ENCODE assay signal across 14 cellular contexts in the genomic region with DNA sequence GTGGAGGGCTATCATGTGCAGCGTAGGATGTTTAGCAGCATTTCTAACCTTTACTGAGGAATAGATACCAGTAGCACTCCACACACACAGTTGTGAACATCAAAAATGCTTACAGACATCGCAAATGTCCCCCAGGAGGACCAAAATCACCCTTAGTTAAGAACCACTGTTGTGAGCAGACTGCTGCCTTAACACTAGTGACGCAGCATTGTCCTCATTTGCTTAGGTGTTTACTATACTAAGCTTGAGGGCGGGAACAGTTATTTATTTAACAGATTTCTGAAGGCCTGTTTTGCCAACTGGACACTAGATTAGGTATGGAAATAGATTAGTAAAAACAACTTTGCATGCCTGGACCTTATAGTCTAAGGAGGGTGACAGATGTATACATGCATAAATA. TPM values are rescaled to one million over a fixed set of nuclear protein-coding genes. Genes with fewer than 3 reads are reported as not detected.
DNase-seq lines count a peak whose midpoint lies in the region; ATAC-seq and TF ChIP-seq lines count a peak whose summit lies in the region.
"Had no signal": no experiment of that assay in that cellular context is flagged by ENCODE, and none has a peak within 500 bp of the region (broad histone marks: within the 10 kb centered on the region; RNA-seq: fewer than 3 reads in every experiment).

No MANE protein-coding gene starts in this region.

- peaks cover 3% of the 10 kb centered on the region for H3K36me3 Mint-ChIP-seq in chondrocyte (ENCODE audit: low read depth)
- peaks cover 0 to 11% (median 0%) of the 10 kb centered on the region in 3 donors for H3K36me3 Mint-ChIP-seq in CD8-positive, alpha-beta memory T cell

- peak overlapping the region in 1 of 2 donors; percentile 84 for H3K27ac ChIP-seq in left lung
- no peak overlapping the region for H3K27ac ChIP-seq in CD8-positive, alpha-beta memory T cell (ENCODE audit: low read depth, low read length)
- H3K27ac ChIP-seq: SK-N-MC, spleen, tibial artery had no signal

- H3K4me3 Mint-ChIP-seq in chondrocyte (ENCODE audit: unreplicated experiment), result peak overlapping the region; percentile 81
- no peak overlapping the region for H3K4me3 Mint-ChIP-seq in CD8-positive, alpha-beta memory T cell
- H3K4me3 Mint-ChIP-seq: activated naive CD4-positive, alpha-beta T cell treated with anti-CD3 and anti-CD28 coated beads for 36 hours had no signal

- H3K9me3 ChIP-seq in left lung (no peaks in the 10 kb centered on the region), skeletal muscle satellite cell (replicated peaks; ENCODE audit: low read length) (no peaks in the 10 kb centered on the region)
- no peaks in the 10 kb centered on the region for H3K9me3 ChIP-seq in CD8-positive, alpha-beta memory T cell (ENCODE audit: low read length)
- H3K9me3 ChIP-seq: spleen, tibial artery had no signal

- peaks cover 42% of the 10 kb centered on the region for H3K4me1 Mint-ChIP-seq in chondrocyte (ENCODE audit: low read depth)
- H3K4me1 Mint-ChIP-seq in CD8-positive, alpha-beta memory T cell, result peaks cover 10 to 17% (median 13%) of the 10 kb centered on the region in 3 donors

- H3K27me3 ChIP-seq in left lung (peaks cover 0 to 27% of the 10 kb centered on the region in 2 donors), skeletal muscle satellite cell (ENCODE audit: control insufficient read depth, insufficient read depth, low read length) (no peaks in the 10 kb centered on the region)
- H3K27me3 ChIP-seq in CD8-positive, alpha-beta memory T cell (ENCODE audit: insufficient read depth, low read length, poor library complexity, severe bottlenecking), result peaks cover 12% of the 10 kb centered on the region
- H3K27me3 ChIP-seq: tibial artery had no signal

- H3K4me1 ChIP-seq in left lung (peaks cover 8 to 22% of the 10 kb centered on the region in 2 donors), skeletal muscle satellite cell (ENCODE audit: control insufficient read depth, insufficient read depth, low read length) (peaks cover 27% of the 10 kb centered on the region)
- peaks cover 7% of the 10 kb centered on the region for H3K4me1 ChIP-seq in CD8-positive, alpha-beta memory T cell (ENCODE audit: insufficient read depth, low read length)

- H3K4me3 ChIP-seq in left lung (no peak overlapping the region), skeletal muscle satellite cell (ENCODE audit: low read length) (peak overlapping the region; percentile 83)
- no peak overlapping the region for H3K4me3 ChIP-seq in CD8-positive, alpha-beta memory T cell (ENCODE audit: low read length)
- H3K4me3 ChIP-seq: SK-N-MC, spleen had no signal

- POLR2A ChIA-PET in CD8-positive, alpha-beta memory T cell (lab: Charles Lee), result no interaction called here

- no peaks in the 10 kb centered on the region for H3K27me3 Mint-ChIP-seq in chondrocyte (ENCODE audit: low read depth)
- peaks cover 10 to 58% of the 10 kb centered on the region in 2 donors for H3K27me3 Mint-ChIP-seq in CD8-positive, alpha-beta memory T cell

- peak overlapping the region; percentile 81 for H3K4me2 ChIP-seq in skeletal muscle satellite cell (ENCODE audit: low read length)

- peak overlapping the region; percentile 89 for H3K9ac ChIP-seq in skeletal muscle satellite cell (ENCODE audit: low read depth, low read length)

- H3K9me3 Mint-ChIP-seq in chondrocyte (ENCODE audit: low read depth), result no peaks in the 10 kb centered on the region
- H3K9me3 Mint-ChIP-seq in CD8-positive, alpha-beta memory T cell, result peaks cover 0 to 4% (median 0%) of the 10 kb centered on the region in 5 donors
- H3K9me3 Mint-ChIP-seq: activated naive CD4-positive, alpha-beta T cell treated with anti-CD3 and anti-CD28 coated beads for 36 hours had no signal

- ATAC-seq in left lung (peak; percentile 19), HG02763 (IDR thresholded peaks at IDR 0.05; ENCODE audit: unreplicated experiment) (no peak)

- intact Hi-C loops in left lung (cut with DNase I), result no loop called here

- CTCF ChIA-PET in CD8-positive, alpha-beta memory T cell (lab: Charles Lee), result no interaction called here

- no peaks in the 10 kb centered on the region for H3K36me3 ChIP-seq in left lung
- no peaks in the 10 kb centered on the region for H3K36me3 ChIP-seq in skeletal muscle satellite cell (ENCODE audit: insufficient read depth, low read length)
- no peaks in the 10 kb centered on the region for H3K36me3 ChIP-seq in CD8-positive, alpha-beta memory T cell (ENCODE audit: insufficient read depth, low read length)
- H3K36me3 ChIP-seq: spleen, tibial artery had no signal

- DNase-seq in NCI-H82 (lab: John Stamatoyannopoulos, UW), result peak; percentile 7
- no peak for DNase-seq in NCI-H82 treated with DMSO at 0.1 percent for 48 hours (lab: John Stamatoyannopoulos, UW; ENCODE audit: unreplicated experiment)
- DNase-seq in chondrocyte (ENCODE audit: low spot score), result no peak
- no peak for DNase-seq in left lung
- DNase-seq in CD8-positive, alpha-beta memory T cell, result no peak
- no peak for DNase-seq in stimulated activated naive CD4-positive, alpha-beta T cell (lab: John Stamatoyannopoulos, UW)
- DNase-seq: activated naive CD4-positive, alpha-beta T cell treated with anti-CD3 and anti-CD28 coated beads for 36 hours; cerebellar nuclear complex; NCI-H2107; spleen; tibial artery had no signal

- H3K27ac Mint-ChIP-seq in chondrocyte (ENCODE audit: unreplicated experiment), result no peak overlapping the region
- no peak overlapping the region for H3K27ac Mint-ChIP-seq in CD8-positive, alpha-beta memory T cell
- H3K27ac Mint-ChIP-seq: activated naive CD4-positive, alpha-beta T cell treated with anti-CD3 and anti-CD28 coated beads for 36 hours had no signal

- TF ChIP-seq CTCF in chondrocyte (IDR thresholded peaks at IDR 0.05), result no peak
- no peak for TF ChIP-seq CTCF in left lung (IDR thresholded peaks at IDR 0.05)

RNA-seq across cellular contexts. Expression of gene PPP2R3A, which starts 2.3 kb away (rescaled TPM):
- total RNA-seq in chondrocyte (14.7 to 20.6 TPM (median 14.8 TPM) in 3 replicates), left lung (10 to 100 TPM in 1 of 2 donors, 1 to 10 TPM in 1; 8.1 to 11.3 TPM)
- total RNA-seq in skeletal muscle satellite cell (2012; rRNA removed), result 13.5 and 14.7 TPM in 2 replicates
- under 1 TPM; 0.04 to 0.22 TPM for total RNA-seq in CD8-positive, alpha-beta memory T cell
- 0.18 TPM for polyA plus RNA-seq in CD8-positive, alpha-beta memory T cell

Comparison
In these comparisons a context has a peak if more than half of its experiments do, and no peak if none do; other contexts are left out.
1. RNA of gene PPP2R3A, which starts 2.3 kb away (total RNA-seq): 14.7 to 20.6 TPM in chondrocyte and 8.1 to 11.3 TPM in left lung; 0.04 to 0.22 TPM in CD8-positive, alpha-beta memory T cell; every median in the first group is over 4 times any median in the second.